ENCODE assay signal across 28 cellular contexts in the genomic region with DNA sequence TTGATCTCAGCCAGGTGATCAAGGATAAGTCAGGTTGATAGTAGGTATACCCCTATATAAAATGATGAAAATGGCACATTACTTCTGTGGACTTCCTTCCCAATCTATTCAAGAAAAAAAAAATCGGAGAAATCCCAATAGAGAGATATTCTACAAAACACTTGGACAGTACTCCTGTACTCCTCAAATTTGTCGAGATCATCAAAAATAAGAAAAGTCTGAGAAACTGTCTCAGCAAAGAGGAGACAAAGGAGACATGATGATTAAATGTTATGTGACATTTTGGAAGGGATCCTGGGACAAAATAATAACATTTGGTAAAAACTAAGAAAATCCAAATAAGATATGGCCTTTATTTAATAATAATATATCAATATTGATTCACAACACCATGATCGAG.
"Had no signal": no experiment of that assay in that cellular context is flagged by ENCODE, and none has a peak within 500 bp of the region (broad histone marks: within the 10 kb centered on the region; RNA-seq: fewer than 3 reads in every experiment).

No MANE protein-coding gene starts in this region.

- H3K27me3 ChIP-seq: dorsolateral prefrontal cortex, esophagus squamous epithelium, gastrocnemius medialis, heart right ventricle, left lung had no signal

- H3K27ac ChIP-seq: coronary artery, dorsolateral prefrontal cortex, epithelial cell of prostate, esophagus squamous epithelium, gastrocnemius medialis, heart right ventricle, left lung, lower lobe of right lung had no signal

- H3K4me3 ChIP-seq: coronary artery, dorsolateral prefrontal cortex, esophagus squamous epithelium, gastrocnemius medialis, heart right ventricle, left lung, lower lobe of right lung, mucosa of descending colon had no signal

- FAIRE-seq: endometrium, islet of Langerhans, keratinocyte had no signal

- H3K9me3 ChIP-seq: esophagus squamous epithelium, gastrocnemius medialis, heart right ventricle, left lung, lower lobe of right lung, mucosa of descending colon had no signal

- H3K36me3 ChIP-seq: esophagus squamous epithelium, gastrocnemius medialis, heart right ventricle, left lung, lower lobe of right lung had no signal

- H3K4me1 ChIP-seq: esophagus squamous epithelium, gastrocnemius medialis, heart right ventricle, left lung, lower lobe of right lung had no signal

- ATAC-seq: effector memory CD8-positive, alpha-beta T cell; esophagus mucosa; gastrocnemius medialis; heart right ventricle; left cardiac atrium; left lung; left ventricle myocardium superior; lower lobe of right lung; mucosa of descending colon; naive thymus-derived CD8-positive, alpha-beta T cell had no signal

- DNase-seq: dermis blood vessel endothelial cell; dorsolateral prefrontal cortex; effector CD8-positive, alpha-beta T cell; effector memory CD8-positive, alpha-beta T cell; endodermal cell; erythroblast; esophagus squamous epithelium; foreskin fibroblast; foreskin melanocyte; gastrocnemius medialis; glutamatergic neuron; head of caudate nucleus; heart right ventricle; hippocampal formation; left cardiac atrium; left lung; left ventricle myocardium superior; lower lobe of right lung; mesenchymal stem cell; mucosa of descending colon; naive B cell; naive thymus-derived CD8-positive, alpha-beta T cell had no signal
